Comparison of ENCODE assay signal across 9 cellular contexts in genomic region chr5:181170237-181170830, GRCh38. TPM values are rescaled to one million over a fixed set of nuclear protein-coding genes. Genes with fewer than 3 reads are reported as not detected.
DNase-seq lines count a peak whose midpoint lies in the region; ATAC-seq and TF ChIP-seq lines count a peak whose summit lies in the region.
"Had no signal": no experiment of that assay in that cellular context is flagged by ENCODE, and none has a peak within 500 bp of the region (broad histone marks: within the 10 kb centered on the region; RNA-seq: fewer than 3 reads in every experiment).

No MANE protein-coding gene starts in this region.

- H3K4me1 ChIP-seq in GM23248 (ENCODE audit: insufficient read depth) (no peaks in the 10 kb centered on the region), iPS-20b (ENCODE audit: insufficient read depth, low read length) (no peaks in the 10 kb centered on the region)

- WGBS in GM23248 (ENCODE audit: low coverage in 1 of 2, low lambda C conversion rate in 2 of 2, missing lambda C conversion rate in 2 of 2), 2 experiments = 4 to 7% methylated on average over 31 to 33 of the region's 33 CpGs

- H3K9me3 Mint-ChIP-seq in activated T-helper 1 cell treated with anti-CD3 and anti-CD28 coated beads, Interleukin-12 subunit alpha, Interleukin-12 subunit beta, Interleukin-2, Interleukin-4 antibody, amounts not matched to agents 30 ng/mL and 10 ng/mL and 1 ng/mL, durations not matched to agents 14 hours and 24 hours and 36 hours = no peaks in the 10 kb centered on the region

- H3K9me3 ChIP-seq in GM23248 (ENCODE audit: low read depth) (no peaks in the 10 kb centered on the region), iPS-20b (ENCODE audit: insufficient read depth, low read depth, low read length) (no peaks in the 10 kb centered on the region)

- no peaks in the 10 kb centered on the region for H4K20me1 ChIP-seq in GM23248 (ENCODE audit: insufficient read depth)

- H3K4me2 ChIP-seq in GM23248 (ENCODE audit: unreplicated experiment) = no peak overlapping the region

- no peak for ATAC-seq in GM19023 (IDR thresholded peaks at IDR 0.05; ENCODE audit: unreplicated experiment)

- H3K27ac Mint-ChIP-seq in activated T-helper 1 cell treated with anti-CD3 and anti-CD28 coated beads, Interleukin-12 subunit alpha, Interleukin-12 subunit beta, Interleukin-2, Interleukin-4 antibody, amounts not matched to agents 30 ng/mL and 10 ng/mL and 1 ng/mL, durations not matched to agents 14 hours and 24 hours and 36 hours = peak overlapping the region; percentile 79

- intact Hi-C loops in activated T-helper 1 cell treated with anti-CD3 and anti-CD28 coated beads, Interleukin-12 subunit alpha, Interleukin-12 subunit beta, Interleukin-2, Interleukin-4 antibody, amounts not matched to agents 30 ng/mL and 10 ng/mL and 1 ng/mL, durations not matched to agents 14 hours and 24 hours and 36 hours (cut with micrococcal nuclease) = loop anchor here (5.0 kb wide), 2 partner anchors 53 to 73 kb away; no protein-coding TSS in a partner anchor

- H3K4me3 ChIP-seq in AG09309 (ENCODE audit: control insufficient read depth, low read depth, low read length) = peak overlapping the region; percentile 3; the same call in 1 of the 2 replicates
- no peak overlapping the region for H3K4me3 ChIP-seq in GM23248
- H3K4me3 ChIP-seq in iPS-20b (ENCODE audit: low read length) = peak overlapping the region; percentile 86

- no peaks in the 10 kb centered on the region for H3K36me3 Mint-ChIP-seq in activated T-helper 1 cell treated with anti-CD3 and anti-CD28 coated beads, Interleukin-12 subunit alpha, Interleukin-12 subunit beta, Interleukin-2, Interleukin-4 antibody, amounts not matched to agents 30 ng/mL and 10 ng/mL and 1 ng/mL, durations not matched to agents 14 hours and 24 hours and 36 hours (ENCODE audit: low read depth)

- H3K27me3 Mint-ChIP-seq in activated T-helper 1 cell treated with anti-CD3 and anti-CD28 coated beads, Interleukin-12 subunit alpha, Interleukin-12 subunit beta, Interleukin-2, Interleukin-4 antibody, amounts not matched to agents 30 ng/mL and 10 ng/mL and 1 ng/mL, durations not matched to agents 14 hours and 24 hours and 36 hours (ENCODE audit: insufficient read depth) = peaks cover 57% of the 10 kb centered on the region

- DNase-seq in AG09309 (ENCODE audit: low read depth) (no peak), GM23248 (peak; percentile 22), NCI-H187 treated with DMSO at 0.1 percent for 48 hours (lab: John Stamatoyannopoulos, UW) (no peak), iPS-NIHi7 (ENCODE audit: extremely low spot score) (no peak), NCI-H524 treated with DMSO at 0.1 percent for 48 hours (lab: John Stamatoyannopoulos, UW) (no peak)
- DNase-seq in activated T-helper 1 cell treated with anti-CD3 and anti-CD28 coated beads, Interleukin-12 subunit alpha, Interleukin-12 subunit beta, Interleukin-2, Interleukin-4 antibody, amounts not matched to agents 30 ng/mL and 10 ng/mL and 1 ng/mL, durations not matched to agents 14 hours and 24 hours and 36 hours (ENCODE audit: low spot score) = no peak
- DNase-seq: NK-92 treated with Interleukin-12 subunit alpha and Interleukin-12 subunit beta, amount 100 ng/mL, for 24 hours had no signal

- H3K9me2 ChIP-seq in GM23248 (ENCODE audit: insufficient read depth) = no peaks in the 10 kb centered on the region

- H3K79me2 ChIP-seq in GM23248 (ENCODE audit: insufficient read depth) = no peaks in the 10 kb centered on the region

- H3K27me3 ChIP-seq in GM23248 (replicated peaks; ENCODE audit: insufficient read depth) = peaks cover 20% of the 10 kb centered on the region; the same call in 1 of the 2 replicates
- H3K27me3 ChIP-seq in iPS-20b (ENCODE audit: insufficient read depth, low read length) = peaks cover 67% of the 10 kb centered on the region

- H2AFZ ChIP-seq in GM23248 = 0 out of 2 replicates have a peak overlapping the region, but pooled peaks have one; percentile 41

- no peak overlapping the region for H3K27ac ChIP-seq in GM23248
- no peak overlapping the region for H3K27ac ChIP-seq in iPS-20b (ENCODE audit: low read length)

- H3K9ac ChIP-seq in GM23248 (no peak overlapping the region), iPS-20b (ENCODE audit: low read depth, low read length) (no peak overlapping the region)

- H3K36me3 ChIP-seq in GM23248 (ENCODE audit: low read depth) (no peaks in the 10 kb centered on the region), iPS-20b (ENCODE audit: insufficient read depth, low read depth, low read length) (no peaks in the 10 kb centered on the region)

- in situ Hi-C loops in GM23248 (cut with MboI) = no loop called here

- peaks cover 37% of the 10 kb centered on the region for H3F3A ChIP-seq in GM23248 (ENCODE audit: insufficient read depth)

- peak overlapping the region; percentile 61 for H3K4me3 Mint-ChIP-seq in activated T-helper 1 cell treated with anti-CD3 and anti-CD28 coated beads, Interleukin-12 subunit alpha, Interleukin-12 subunit beta, Interleukin-2, Interleukin-4 antibody, amounts not matched to agents 30 ng/mL and 10 ng/mL and 1 ng/mL, durations not matched to agents 14 hours and 24 hours and 36 hours

- H3K4me1 Mint-ChIP-seq in activated T-helper 1 cell treated with anti-CD3 and anti-CD28 coated beads, Interleukin-12 subunit alpha, Interleukin-12 subunit beta, Interleukin-2, Interleukin-4 antibody, amounts not matched to agents 30 ng/mL and 10 ng/mL and 1 ng/mL, durations not matched to agents 14 hours and 24 hours and 36 hours (ENCODE audit: low read depth) = peaks cover 69% of the 10 kb centered on the region

- TF ChIP-seq CTCF in AG09309 (IDR thresholded peaks at IDR 0.05; ENCODE audit: control insufficient read depth, insufficient read depth, low read depth, low read length, missing control alignments) = no peak

RNA-seq across cellular contexts. Expression of gene OR2V2, which starts 22.9 kb away (rescaled TPM):
- total RNA-seq in GM23248 (2014; rRNA removed; shearing (Covaris generic)) = not detected in 2 replicates
- not detected in 2 replicates for polyA plus RNA-seq in GM23248 (2016; fragmentation: Nextera tagmentation; extraction: Ambion mirVana)
- not detected in 2 replicates for total RNA-seq in activated T-helper 1 cell treated with anti-CD3 and anti-CD28 coated beads, Interleukin-12 subunit alpha, Interleukin-12 subunit beta, Interleukin-2, Interleukin-4 antibody, amounts not matched to agents 30 ng/mL and 10 ng/mL and 1 ng/mL, durations not matched to agents 14 hours and 24 hours and 36 hours

RNA-seq across cellular contexts. Expression of gene TRIM7, which starts 34.7 kb away (rescaled TPM):
- 1.4 and 6.8 TPM in 2 replicates for total RNA-seq in GM23248 (2014; rRNA removed; shearing (Covaris generic))
- polyA plus RNA-seq in GM23248 (2016; fragmentation: Nextera tagmentation; extraction: Ambion mirVana) = 2.5 and 3.1 TPM in 2 replicates
- 1.5 and 1.8 TPM in 2 replicates for total RNA-seq in activated T-helper 1 cell treated with anti-CD3 and anti-CD28 coated beads, Interleukin-12 subunit alpha, Interleukin-12 subunit beta, Interleukin-2, Interleukin-4 antibody, amounts not matched to agents 30 ng/mL and 10 ng/mL and 1 ng/mL, durations not matched to agents 14 hours and 24 hours and 36 hours

RNA-seq across cellular contexts. Expression of gene OR2V1, which starts 39.4 kb away (rescaled TPM):
- total RNA-seq in GM23248 (2014; rRNA removed; shearing (Covaris generic)) = not detected in 2 replicates
- not detected in 2 replicates for polyA plus RNA-seq in GM23248 (2016; fragmentation: Nextera tagmentation; extraction: Ambion mirVana)
- not detected in 2 replicates for total RNA-seq in activated T-helper 1 cell treated with anti-CD3 and anti-CD28 coated beads, Interleukin-12 subunit alpha, Interleukin-12 subunit beta, Interleukin-2, Interleukin-4 antibody, amounts not matched to agents 30 ng/mL and 10 ng/mL and 1 ng/mL, durations not matched to agents 14 hours and 24 hours and 36 hours

RNA-seq across cellular contexts. Expression of gene TRIM41, which starts 52.7 kb away (rescaled TPM):
- total RNA-seq in GM23248 (2014; rRNA removed; shearing (Covaris generic)) = 17.5 and 18.6 TPM in 2 replicates
- polyA plus RNA-seq in GM23248 (2016; fragmentation: Nextera tagmentation; extraction: Ambion mirVana) = 3.8 and 4.3 TPM in 2 replicates
- total RNA-seq in activated T-helper 1 cell treated with anti-CD3 and anti-CD28 coated beads, Interleukin-12 subunit alpha, Interleukin-12 subunit beta, Interleukin-2, Interleukin-4 antibody, amounts not matched to agents 30 ng/mL and 10 ng/mL and 1 ng/mL, durations not matched to agents 14 hours and 24 hours and 36 hours = 31.8 and 34.8 TPM in 2 replicates
